Comparison of ENCODE assay signal across 20 cellular contexts in genomic region chr20:51526754-51527153, GRCh38. TPM values are rescaled to one million over a fixed set of nuclear protein-coding genes. Genes with fewer than 3 reads are reported as not detected.
A peak's percentile ranks its signal among the peaks of the same experiment; 100 is the strongest.
DNase-seq lines count a peak whose midpoint lies in the region; ATAC-seq and TF ChIP-seq lines count a peak whose summit lies in the region.
"Had no signal": no experiment of that assay in that cellular context is flagged by ENCODE, and none has a peak within 500 bp of the region (broad histone marks: within the 10 kb centered on the region; RNA-seq: fewer than 3 reads in every experiment).

No MANE protein-coding gene starts in this region.

- H3K27ac ChIP-seq in CD8-positive, alpha-beta memory T cell (ENCODE audit: low read depth, low read length) = peak overlapping the region; percentile 45
- H3K27ac ChIP-seq: A549, pancreas had no signal

- POLR2A ChIA-PET in CD8-positive, alpha-beta memory T cell (lab: Charles Lee) = interaction anchor here (0.5 to 1.5 kb wide), 2 partner anchors 25 to 192 kb away, joined by 4 to 6 read pairs; no protein-coding TSS in a partner anchor
- POLR2A ChIA-PET in activated CD4-positive, alpha-beta memory T cell treated with anti-CD3 and anti-CD28 coated beads for 36 hours (lab: Charles Lee) = interaction anchor here (0.6 to 8.4 kb wide), 13 partner anchors 8 to 734 kb away, joined by 3 to 128 read pairs (median 7); partner anchors contain the start of gene NFATC2
- POLR2A ChIA-PET in HEK293T (lab: Yijun Ruan, JAX) = interaction anchor here (1.1 kb wide), 1 partner anchor 97 kb away, joined by 3 read pairs; no protein-coding TSS in a partner anchor

- H3K4me3 ChIP-seq in CD8-positive, alpha-beta memory T cell (ENCODE audit: low read length) = no peak overlapping the region
- H3K4me3 ChIP-seq: A549, pancreas, upper lobe of right lung had no signal

- ATAC-seq in naive B cell (ENCODE audit: low read depth in 2 of 2) (no peak), HG02623 (IDR thresholded peaks at IDR 0.05; ENCODE audit: unreplicated experiment) (no peak)
- ATAC-seq: A549, pancreas, upper lobe of right lung had no signal

- no peaks in the 10 kb centered on the region for H3K27me3 ChIP-seq in CD8-positive, alpha-beta memory T cell (ENCODE audit: insufficient read depth, low read length, poor library complexity, severe bottlenecking)
- H3K27me3 ChIP-seq: pancreas, upper lobe of right lung had no signal

- H3K4me1 ChIP-seq in CD8-positive, alpha-beta memory T cell (ENCODE audit: insufficient read depth, low read length) = peaks cover 77% of the 10 kb centered on the region
- H3K4me1 ChIP-seq: pancreas had no signal

- H3K9me3 Mint-ChIP-seq in T-helper 2 cell treated with Interferon-gamma antibody and Interleukin-4, amounts not matched to agents 5 μg/mL and 100 μg/mL, for 36 hours = no peaks in the 10 kb centered on the region
- H3K9me3 Mint-ChIP-seq in CD8-positive, alpha-beta memory T cell = no peaks in the 10 kb centered on the region
- H3K9me3 Mint-ChIP-seq in activated CD4-positive, alpha-beta memory T cell treated with anti-CD3 and anti-CD28 coated beads for 36 hours = no peaks in the 10 kb centered on the region
- no peaks in the 10 kb centered on the region for H3K9me3 Mint-ChIP-seq in naive B cell
- H3K9me3 Mint-ChIP-seq: H9 had no signal

- intact Hi-C loops in activated CD4-positive, alpha-beta memory T cell treated with anti-CD3 and anti-CD28 coated beads for 36 hours (cut with micrococcal nuclease) = no loop called here

- peaks cover 49% of the 10 kb centered on the region for H3K36me3 Mint-ChIP-seq in T-helper 2 cell treated with Interferon-gamma antibody and Interleukin-4, amounts not matched to agents 5 μg/mL and 100 μg/mL, for 36 hours (ENCODE audit: low read depth)
- H3K36me3 Mint-ChIP-seq in CD8-positive, alpha-beta memory T cell = peaks cover 0 to 38% (median 10%) of the 10 kb centered on the region in 3 donors
- H3K36me3 Mint-ChIP-seq in activated CD4-positive, alpha-beta memory T cell treated with anti-CD3 and anti-CD28 coated beads for 36 hours = peaks cover 43% of the 10 kb centered on the region
- H3K36me3 Mint-ChIP-seq in naive B cell = peaks cover 0 to 5% of the 10 kb centered on the region in 2 donors

- H3K4me3 Mint-ChIP-seq in T-helper 2 cell treated with Interferon-gamma antibody and Interleukin-4, amounts not matched to agents 5 μg/mL and 100 μg/mL, for 36 hours = peak overlapping the region; percentile 73
- peak overlapping the region in 6 of 7 donors; percentile 52 to 90 (median 80) for H3K4me3 Mint-ChIP-seq in CD8-positive, alpha-beta memory T cell
- peak overlapping the region; percentile 25 for H3K4me3 Mint-ChIP-seq in activated CD4-positive, alpha-beta memory T cell treated with anti-CD3 and anti-CD28 coated beads for 36 hours
- H3K4me3 Mint-ChIP-seq in naive B cell = peak overlapping the region in 6 of 8 donors; percentile 13 to 87 (median 50)
- H3K4me3 Mint-ChIP-seq: H9 had no signal

- H3K4me1 Mint-ChIP-seq in T-helper 2 cell treated with Interferon-gamma antibody and Interleukin-4, amounts not matched to agents 5 μg/mL and 100 μg/mL, for 36 hours (ENCODE audit: low read depth) = peaks cover 72% of the 10 kb centered on the region
- H3K4me1 Mint-ChIP-seq in CD8-positive, alpha-beta memory T cell = peaks cover 80 to 91% (median 90%) of the 10 kb centered on the region in 3 donors
- peaks cover 82% of the 10 kb centered on the region for H3K4me1 Mint-ChIP-seq in activated CD4-positive, alpha-beta memory T cell treated with anti-CD3 and anti-CD28 coated beads for 36 hours (ENCODE audit: low read depth)
- peaks cover 58 to 82% (median 81%) of the 10 kb centered on the region in 3 donors for H3K4me1 Mint-ChIP-seq in naive B cell

- H3K27me3 Mint-ChIP-seq in T-helper 2 cell treated with Interferon-gamma antibody and Interleukin-4, amounts not matched to agents 5 μg/mL and 100 μg/mL, for 36 hours (ENCODE audit: low read depth) = no peaks in the 10 kb centered on the region
- no peaks in the 10 kb centered on the region for H3K27me3 Mint-ChIP-seq in CD8-positive, alpha-beta memory T cell
- H3K27me3 Mint-ChIP-seq in activated CD4-positive, alpha-beta memory T cell treated with anti-CD3 and anti-CD28 coated beads for 36 hours = no peaks in the 10 kb centered on the region
- H3K27me3 Mint-ChIP-seq in naive B cell = no peaks in the 10 kb centered on the region

- no peak for DNase-seq in T-helper 2 cell treated with Interferon-gamma antibody and Interleukin-4, amounts not matched to agents 5 μg/mL and 100 μg/mL, for 36 hours (ENCODE audit: low spot score)
- DNase-seq in T-helper 2 cell (no peak), naive B cell (no peak), HEK293T (ENCODE audit: extremely low spot score) (no peak), SKM-1 treated with dmso at 0.1 percent for 144 hours (lab: John Stamatoyannopoulos, UW; ENCODE audit: unreplicated experiment) (no peak)
- no peak for DNase-seq in CD8-positive, alpha-beta memory T cell
- no peak for DNase-seq in activated CD4-positive, alpha-beta memory T cell treated with anti-CD3 and anti-CD28 coated beads for 36 hours
- DNase-seq: activated CD4-positive, alpha-beta T cell treated with anti-CD3 and anti-CD28 coated beads, Interleukin-2, amount 50 U/mL, for 4 hours; effector CD4-positive, alpha-beta T cell; GF-D8; H9; kidney glomerular epithelial cell; midbrain; MV-4-11; NCI-H82; pancreas; T1000; upper lobe of right lung had no signal

- H3K9me3 ChIP-seq in CD8-positive, alpha-beta memory T cell (ENCODE audit: low read length) = no peaks in the 10 kb centered on the region
- H3K9me3 ChIP-seq: A549, pancreas, upper lobe of right lung had no signal

- CTCF ChIA-PET in CD8-positive, alpha-beta memory T cell (lab: Charles Lee) = interaction anchor here (0.7 to 3.3 kb wide), 7 partner anchors 9 to 127 kb away, joined by 3 to 18 read pairs (median 4); partner anchors contain the start of gene NFATC2
- CTCF ChIA-PET in activated CD4-positive, alpha-beta memory T cell treated with anti-CD3 and anti-CD28 coated beads for 36 hours (lab: Charles Lee) = interaction anchor here (0.9 to 5.2 kb wide), 10 partner anchors 13 to 140 kb away, joined by 3 to 38 read pairs (median 4); partner anchors contain the start of gene NFATC2
- CTCF ChIA-PET in HEK293T (lab: Yijun Ruan, JAX) = interaction anchor here (0.7 kb wide), 1 partner anchor 15 kb away, joined by 3 read pairs; no protein-coding TSS in a partner anchor

- H3K36me3 ChIP-seq in CD8-positive, alpha-beta memory T cell (ENCODE audit: insufficient read depth, low read length) = peaks cover 9% of the 10 kb centered on the region
- H3K36me3 ChIP-seq: upper lobe of right lung had no signal

- H3K27ac Mint-ChIP-seq in T-helper 2 cell treated with Interferon-gamma antibody and Interleukin-4, amounts not matched to agents 5 μg/mL and 100 μg/mL, for 36 hours = peak overlapping the region; percentile 66
- peak overlapping the region; percentile 93 to 100 (median 96) for H3K27ac Mint-ChIP-seq in CD8-positive, alpha-beta memory T cell
- H3K27ac Mint-ChIP-seq in activated CD4-positive, alpha-beta memory T cell treated with anti-CD3 and anti-CD28 coated beads for 36 hours = peak overlapping the region; percentile 94
- H3K27ac Mint-ChIP-seq in naive B cell = peak overlapping the region in 5 of 6 donors; percentile 44 to 94 (median 83)

TF ChIP-seq in HEK293T, 16 proteins besides CTCF, POLR2A, EP300 and RAD21:
- TF ChIP-seq TARDBP (IDR thresholded peaks at IDR 0.05) (no peak), NFRKB (IDR thresholded peaks at IDR 0.05) (no peak), CTBP1 (IDR thresholded peaks at IDR 0.05; ENCODE audit: borderline replicate concordance) (no peak), FOXK2 (IDR thresholded peaks at IDR 0.05) (no peak), PKNOX1 (IDR thresholded peaks at IDR 0.05) (no peak), HDGF (IDR thresholded peaks at IDR 0.05; ENCODE audit: borderline replicate concordance) (no peak), SP1 (IDR thresholded peaks at IDR 0.05) (no peak), FOXM1 (IDR thresholded peaks at IDR 0.05; ENCODE audit: borderline replicate concordance) (no peak), ZNF384 (IDR thresholded peaks at IDR 0.05) (no peak), FOXA1 (IDR thresholded peaks at IDR 0.05) (no peak), LEF1 (IDR thresholded peaks at IDR 0.05; ENCODE audit: borderline replicate concordance) (no peak)

RNA-seq across cellular contexts. Expression of gene NFATC2, which starts 15.8 kb away (rescaled TPM):
- total RNA-seq in CD8-positive, alpha-beta memory T cell = 10 to 100 TPM; 63.0 to 64.4 TPM
- polyA plus RNA-seq in CD8-positive, alpha-beta memory T cell = 52.1 TPM
- total RNA-seq in activated CD4-positive, alpha-beta memory T cell treated with anti-CD3 and anti-CD28 coated beads for 36 hours = 10 to 100 TPM; 35.8 to 36.5 TPM
- 10 to 100 TPM in 4 of 6 donors, 1 to 10 TPM in 2; 4.6 to 22.9 (median 14.6) TPM for polyA plus RNA-seq in naive B cell (ENCODE audit: low read depth in 6 of 6)

Comparison
In these comparisons a context has a peak if more than half of its experiments do, and no peak if none do; other contexts are left out.
1. H3K4me3 Mint-ChIP-seq: peak in every context shown above with its lines; median percentile 80 in CD8-positive, alpha-beta memory T cell; 73 in T-helper 2 cell treated with Interferon-gamma antibody and Interleukin-4, amounts not matched to agents 5 μg/mL and 100 μg/mL, for 36 hours; 50 in naive B cell; 25 in activated CD4-positive, alpha-beta memory T cell treated with anti-CD3 and anti-CD28 coated beads for 36 hours.